In the genomic region with DNA sequence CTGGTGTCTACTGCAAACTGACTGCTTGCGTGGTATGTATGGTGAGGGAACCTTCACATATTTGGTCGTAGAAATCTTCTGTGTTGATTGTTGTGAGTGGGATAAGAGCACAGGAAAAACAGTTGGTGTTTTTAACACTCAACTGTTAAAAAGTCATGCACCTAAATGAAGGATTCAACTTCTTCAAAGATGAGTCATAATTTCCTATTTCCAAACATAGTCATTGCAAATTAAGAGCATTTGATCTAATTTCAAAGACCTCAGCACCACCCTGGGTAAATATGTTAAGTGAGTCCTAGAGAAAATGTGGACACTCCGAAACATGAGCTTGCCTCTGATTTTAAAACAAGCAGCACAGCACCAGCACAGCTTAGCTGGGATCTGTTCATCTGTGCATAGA, we compare ENCODE assay signal across 25 cellular contexts.
"Had no signal": no experiment of that assay in that cellular context is flagged by ENCODE, and none has a peak within 500 bp of the region (broad histone marks: within the 10 kb centered on the region; RNA-seq: fewer than 3 reads in every experiment).

No MANE protein-coding gene starts in this region.

- DNase-seq: activated CD4-positive, alpha-beta memory T cell treated with anti-CD3 and anti-CD28 coated beads, Interleukin-2, amount 10 ng/mL, durations not matched to agents 7 days and 5 days; activated CD4-positive, alpha-beta T cell treated with anti-CD3 and anti-CD28 coated beads, Interleukin-2, amount 10 ng/mL, durations not matched to agents 24 days and 14 days; activated CD4-positive, CD25-positive, alpha-beta regulatory T cell treated with anti-CD3 and anti-CD28 coated beads, Interleukin-2, amount 50 U/mL, for 72 hours; activated CD8-positive, alpha-beta memory T cell treated with anti-CD3 and anti-CD28 coated beads, Interleukin-2, amount 50 U/mL, for 48 hours; activated gamma-delta T cell; activated naive CD4-positive, alpha-beta T cell treated with anti-CD3 and anti-CD28 coated beads, Interleukin-2, amount 10 ng/mL, durations not matched to agents 7 days and 5 days; activated naive CD8-positive, alpha-beta T cell treated with anti-CD3 and anti-CD28 coated beads, Interleukin-2, amount 10 ng/mL, durations not matched to agents 7 days and 5 days; activated T-cell treated with anti-CD3 and anti-CD28 coated beads, Interleukin-2, amount 50 U/mL, for 24 hours; brain microvascular endothelial cell; cortex of kidney; foreskin keratinocyte; heart right ventricle; left ventricle myocardium inferior; mesendoderm; mucosa of descending colon; stimulated activated CD4-positive, alpha-beta T cell treated with anti-CD3 and anti-CD28 coated beads, Interleukin-1b, Interleukin-23, amount 100 ng/mL, for 48 hours; stimulated activated CD4-positive, alpha-beta T cell treated with anti-CD3 and anti-CD28 coated beads, Interleukin-4, amount 100 ng/mL, for 4 hours; stimulated activated CD8-positive, alpha-beta memory T cell treated with anti-CD3 and anti-CD28 coated beads, Interleukin-4, amount 100 ng/mL, for 48 hours; stimulated activated naive CD8-positive, alpha-beta T cell treated with anti-CD3 and anti-CD28 coated beads, Interleukin-15, amount 100 ng/mL, for 72 hours; substantia nigra; T-helper 9 cell; thyroid gland; upper lobe of left lung had no signal

- ATAC-seq: foreskin keratinocyte; heart right ventricle; mucosa of descending colon; natural killer cell treated with Interleukin-12 subunit alpha and Interleukin-12 subunit beta and Interleukin-15 and Interleukin-18, amount 100 ng/mL, for 72 hours; stimulated activated memory B cell treated with anti-CD40 and anti-IgM and Interleukin-4, amounts not matched to agents 10 μg/mL and 1 μg/mL and 100 μg/mL, for 72 hours; stimulated activated naive CD8-positive, alpha-beta T cell treated with anti-CD3 and anti-CD28 coated beads, Interleukin-15, amount 100 ng/mL, for 72 hours had no signal
